In the genomic region with DNA sequence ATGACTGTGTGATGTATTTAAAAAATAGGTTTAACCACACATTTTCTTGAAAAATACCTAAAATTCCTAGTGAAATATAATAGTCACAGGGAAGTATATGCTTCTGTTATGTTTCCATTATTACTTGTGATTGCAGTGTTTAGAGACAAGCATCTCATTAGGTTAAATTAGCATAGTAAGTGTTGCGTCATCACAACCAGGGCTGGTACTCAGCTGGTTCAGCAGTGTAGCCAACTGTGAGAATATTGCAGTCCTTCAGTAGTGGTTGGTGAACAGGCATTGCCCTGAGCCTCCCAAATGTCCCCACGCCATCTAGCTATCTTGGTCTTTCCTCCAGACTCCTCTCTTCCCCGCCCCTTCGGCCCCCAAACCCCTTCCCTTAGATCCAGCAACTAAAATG, we compare ENCODE assay signal across 2 cellular contexts.
TF ChIP-seq lines count a peak whose summit lies in the region.

No MANE protein-coding gene starts in this region.

TF ChIP-seq in IMR-90, 13 proteins besides CTCF, POLR2A, EP300 and RAD21:
- TF ChIP-seq SMC3 (IDR thresholded peaks at IDR 0.05; ENCODE audit: low read depth, low read length) = no peak
- TF ChIP-seq MAZ (IDR thresholded peaks at IDR 0.05; ENCODE audit: borderline replicate concordance, low read depth, low read length) = no peak
- TF ChIP-seq MXI1 (IDR thresholded peaks at IDR 0.05; ENCODE audit: borderline replicate concordance, low read depth, low read length) = no peak
- no peak for TF ChIP-seq MAFK (IDR thresholded peaks at IDR 0.05; ENCODE audit: low read depth, low read length)
- peak; percentile 93 for TF ChIP-seq CEBPB (IDR thresholded peaks at IDR 0.05; ENCODE audit: low read depth, low read length)

TF ChIP-seq in H1, 55 proteins besides CTCF, POLR2A, EP300 and RAD21:
- TF ChIP-seq POLR2AphosphoS5 (IDR thresholded peaks at IDR 0.05; ENCODE audit: low read depth, low read length) (no peak), JUND (IDR thresholded peaks at IDR 0.05; ENCODE audit: low read length) (no peak), CEBPB (IDR thresholded peaks at IDR 0.05; ENCODE audit: low read depth, low read length) (peak; percentile 95), TAF1 (IDR thresholded peaks at IDR 0.05; ENCODE audit: low read depth, low read length) (no peak), TEAD4 (IDR thresholded peaks at IDR 0.05; ENCODE audit: low read depth, low read length) (no peak), KDM1A (IDR thresholded peaks at IDR 0.05; ENCODE audit: borderline replicate concordance, low read length) (no peak), ATF2 (IDR thresholded peaks at IDR 0.05; ENCODE audit: low read length) (no peak), BACH1 (IDR thresholded peaks at IDR 0.05; ENCODE audit: low read length) (no peak), CHD1 (IDR thresholded peaks at IDR 0.05; ENCODE audit: low read depth, low read length) (no peak)
TF ChIP-seq in H1: peak in this region for 1.
